Comparison of ENCODE assay signal across 9 cellular contexts in the genomic region with DNA sequence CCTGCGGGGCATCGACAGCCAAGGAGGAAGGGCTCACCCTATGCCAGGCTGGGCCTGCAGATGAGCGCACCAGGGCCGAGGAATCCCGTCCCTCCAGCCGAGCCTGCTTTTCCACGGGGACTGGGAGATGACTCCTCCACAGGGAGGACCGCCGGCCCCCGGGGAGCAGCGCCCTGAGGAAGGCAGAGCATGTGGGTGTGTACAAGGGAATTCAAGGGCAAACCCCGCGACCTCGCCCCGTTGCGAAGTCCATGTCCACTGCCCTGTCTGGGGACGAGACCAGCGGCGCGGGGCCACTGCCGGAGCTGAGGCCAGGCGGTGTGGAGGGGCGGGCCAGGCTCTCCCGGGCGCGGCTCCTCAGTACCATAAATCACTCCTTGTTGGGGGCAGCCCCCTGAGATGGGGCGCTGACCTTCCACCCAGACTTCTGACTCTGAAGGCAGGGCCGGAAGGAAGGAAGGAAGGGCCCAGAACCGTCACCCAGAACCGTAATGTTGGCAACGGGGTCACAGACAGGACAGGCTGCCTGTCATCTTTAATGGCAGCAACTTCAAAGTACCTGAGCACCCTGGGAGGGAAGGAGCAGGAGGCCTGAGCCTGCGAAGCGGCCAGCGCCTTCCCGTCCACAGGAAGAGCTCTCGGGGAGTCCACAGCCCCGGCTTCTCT. TPM values are rescaled to one million over a fixed set of nuclear protein-coding genes. Genes with fewer than 3 reads are reported as not detected.
DNase-seq lines count a peak whose midpoint lies in the region; ATAC-seq, FAIRE-seq and TF ChIP-seq lines count a peak whose summit lies in the region.
"Had no signal": no experiment of that assay in that cellular context is flagged by ENCODE, and none has a peak within 500 bp of the region (broad histone marks: within the 10 kb centered on the region; RNA-seq: fewer than 3 reads in every experiment).

No MANE protein-coding gene starts in this region.

- H3K9me3 ChIP-seq in K562 (replicated peaks; ENCODE audit: control insufficient read depth, insufficient read depth, low read depth, low read length) (no peaks in the 10 kb centered on the region), skeletal muscle tissue (ENCODE audit: control insufficient read depth in 3 of 3, low read length in 3 of 3) (no peaks in the 10 kb centered on the region)

- no peak for TF ChIP-seq POLR2A in K562 (conservative IDR thresholded peaks at IDR 0.05)

- H3K4me3 ChIP-seq in K562 = no peak overlapping the region
- peak overlapping the region in 1 of 3 donors; percentile 6 for H3K4me3 ChIP-seq in skeletal muscle tissue (ENCODE audit: low read length in 3 of 3)

- no peaks in the 10 kb centered on the region for H3K27me3 Mint-ChIP-seq in activated T-cell treated with anti-CD3 and anti-CD28 coated beads, Interleukin-2, amount 50 U/mL, for 24 hours

- no peaks in the 10 kb centered on the region for H3K9me3 Mint-ChIP-seq in activated T-cell treated with anti-CD3 and anti-CD28 coated beads, Interleukin-2, amount 50 U/mL, for 24 hours

- POLR2A ChIA-PET in K562 (lab: Yijun Ruan, JAX) = interaction anchor here (0.6 to 1.0 kb wide), 2 partner anchors 26 to 112 kb away, joined by 3 read pairs; no protein-coding TSS in a partner anchor

- in situ Hi-C loops in K562 (cut with MboI) = no loop called here

- intact Hi-C loops in K562 (cut with micrococcal nuclease) = no loop called here

- H3K4me1 ChIP-seq in K562 (replicated peaks in 1 of 2; ENCODE audit: control insufficient read depth in 2 of 2, insufficient read depth in 2 of 2, low read length in 2 of 2) (peaks cover 0 to 19% of the 10 kb centered on the region in 2 experiments; a peak in 3 of 5 replicates), skeletal muscle tissue (ENCODE audit: control insufficient read depth in 3 of 3, insufficient read depth in 3 of 3, low read length in 3 of 3) (peaks cover 3 to 19% (median 12%) of the 10 kb centered on the region in 3 donors)

- TF ChIP-seq EP300 in K562 (IDR thresholded peaks at IDR 0.05; ENCODE audit: low read length) = no peak

- ATAC-seq in K562 = peak; percentile 14; the same call in 2 of the 3 replicates
- no peak for ATAC-seq in GM18907 (IDR thresholded peaks at IDR 0.05; ENCODE audit: unreplicated experiment)

- H3K4me2 ChIP-seq in K562 (ENCODE audit: insufficient read depth, low read length) = no peak overlapping the region

- H4K20me1 ChIP-seq in K562 (replicated peaks; ENCODE audit: control insufficient read depth, insufficient read depth, low read length) = no peaks in the 10 kb centered on the region; the same call in 1 of the 2 replicates

- H3K9ac ChIP-seq in K562 (ENCODE audit: insufficient read depth in 1 of 2, low read depth in 2 of 2, low read length in 2 of 2) = 0 out of 4 replicates have a peak overlapping the region, but pooled peaks of 1 of the 2 experiments have one; percentile 20
- H3K9ac ChIP-seq in skeletal muscle tissue (ENCODE audit: low read depth in 1 of 3, low read length in 3 of 3) = no peak overlapping the region

- CTCF ChIA-PET in K562 (lab: Yijun Ruan, JAX; ENCODE audit: low intra/inter-chr PET ratio) = no interaction called here

- TF ChIP-seq CTCF in K562 (IDR thresholded peaks at IDR 0.05 in 2 of 3, conservative IDR thresholded peaks at IDR 0.05 in 1 of 3; ENCODE audit: insufficient read depth in 2 of 3, low read depth in 1 of 3, low read length in 3 of 3) = no peak

- peaks cover 41% of the 10 kb centered on the region for H3K4me1 Mint-ChIP-seq in activated T-cell treated with anti-CD3 and anti-CD28 coated beads, Interleukin-2, amount 50 U/mL, for 24 hours (ENCODE audit: low read depth)

- H2AFZ ChIP-seq in K562 (ENCODE audit: low read depth, low read length) = no peak overlapping the region

- 86% methylated on average over 24 of the region's 37 CpGs for WGBS in K562 (ENCODE audit: insufficient coverage, low coverage, missing lambda C conversion rate)

- H3K9me1 ChIP-seq in K562 (ENCODE audit: control insufficient read depth, insufficient read depth, low read length) = no peaks in the 10 kb centered on the region

- no peak overlapping the region for H3K4me3 Mint-ChIP-seq in activated T-cell treated with anti-CD3 and anti-CD28 coated beads, Interleukin-2, amount 50 U/mL, for 24 hours

- no peaks in the 10 kb centered on the region for H3K27me3 ChIP-seq in K562 (ENCODE audit: control insufficient read depth in 2 of 2, insufficient read depth in 2 of 2, low read length in 2 of 2)
- H3K27me3 ChIP-seq in skeletal muscle tissue (ENCODE audit: control insufficient read depth in 3 of 3, insufficient read depth in 3 of 3, low read length in 3 of 3) = no peaks in the 10 kb centered on the region

- no peak for TF ChIP-seq RAD21 in K562 (CRISPR knock-in tag; conservative IDR thresholded peaks at IDR 0.05 in 1 of 2, IDR thresholded peaks at IDR 0.05 in 1 of 2)

- H3K27ac Mint-ChIP-seq in activated T-cell treated with anti-CD3 and anti-CD28 coated beads, Interleukin-2, amount 50 U/mL, for 24 hours = no peak overlapping the region

- H3K27ac ChIP-seq in K562 (ENCODE audit: extremely low read depth, low read depth, low read length) (no peak overlapping the region), skeletal muscle tissue (ENCODE audit: low read depth, low read length) (peak overlapping the region; percentile 5)

- no peak for FAIRE-seq in K562 (lab: Jason Lieb, UNC)
- FAIRE-seq in GM19239 (lab: Jason Lieb, UNC) = no peak

- peaks cover 62% of the 10 kb centered on the region for H3K36me3 Mint-ChIP-seq in activated T-cell treated with anti-CD3 and anti-CD28 coated beads, Interleukin-2, amount 50 U/mL, for 24 hours (ENCODE audit: low read depth)

- H3K79me2 ChIP-seq in K562 (ENCODE audit: control insufficient read depth, insufficient read depth, low read length) = peaks cover 35% of the 10 kb centered on the region

- H3K36me3 ChIP-seq in K562 (ENCODE audit: control insufficient read depth, insufficient read depth, low read length) (peaks cover 40% of the 10 kb centered on the region; the same call in 2 of the 3 replicates), skeletal muscle tissue (ENCODE audit: control insufficient read depth in 3 of 3, insufficient read depth in 3 of 3, low read length in 3 of 3) (peaks cover 0 to 4% (median 0%) of the 10 kb centered on the region in 3 donors)

- DNase-seq in GM04503 (ENCODE audit: low read depth) (peak; percentile 35), K562 (ENCODE audit: extremely low read depth in 1 of 4, low spot score in 3 of 4) (no peak), left kidney (ENCODE audit: low read depth, low spot score) (peak; percentile 91), pons (ENCODE audit: low spot score) (no peak), GM19239 (ENCODE audit: insufficient read length, low spot score) (no peak)
- DNase-seq in activated T-cell treated with anti-CD3 and anti-CD28 coated beads, Interleukin-2, amount 50 U/mL, for 24 hours = no peak
- DNase-seq: DMS79 had no signal

- BruUV-seq in K562 (replicated peaks; lab: Mats Ljungman, UMichigan) = no TSS peak

TF ChIP-seq in K562, 482 proteins besides CTCF, POLR2A, EP300 and RAD21:
- TF ChIP-seq RFX7 (CRISPR knock-in tag; IDR thresholded peaks at IDR 0.05) (no peak), KDM1A (IDR thresholded peaks at IDR 0.05) (no peak), ZNF263 (CRISPR knock-in tag; IDR thresholded peaks at IDR 0.05; ENCODE audit: borderline replicate concordance) (peak; percentile 53; the same call in 1 of the 2 replicates)
- TF ChIP-seq, protein P1, sequence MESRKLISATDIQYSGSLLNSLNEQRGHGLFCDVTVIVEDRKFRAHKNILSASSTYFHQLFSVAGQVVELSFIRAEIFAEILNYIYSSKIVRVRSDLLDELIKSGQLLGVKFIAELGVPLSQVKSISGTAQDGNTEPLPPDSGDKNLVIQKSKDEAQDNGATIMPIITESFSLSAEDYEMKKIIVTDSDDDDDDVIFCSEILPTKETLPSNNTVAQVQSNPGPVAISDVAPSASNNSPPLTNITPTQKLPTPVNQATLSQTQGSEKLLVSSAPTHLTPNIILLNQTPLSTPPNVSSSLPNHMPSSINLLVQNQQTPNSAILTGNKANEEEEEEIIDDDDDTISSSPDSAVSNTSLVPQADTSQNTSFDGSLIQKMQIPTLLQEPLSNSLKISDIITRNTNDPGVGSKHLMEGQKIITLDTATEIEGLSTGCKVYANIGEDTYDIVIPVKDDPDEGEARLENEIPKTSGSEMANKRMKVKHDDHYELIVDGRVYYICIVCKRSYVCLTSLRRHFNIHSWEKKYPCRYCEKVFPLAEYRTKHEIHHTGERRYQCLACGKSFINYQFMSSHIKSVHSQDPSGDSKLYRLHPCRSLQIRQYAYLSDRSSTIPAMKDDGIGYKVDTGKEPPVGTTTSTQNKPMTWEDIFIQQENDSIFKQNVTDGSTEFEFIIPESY (CRISPR knock-in tag; IDR thresholded peaks at IDR 0.05) = peak; percentile 78

RNA-seq across cellular contexts. Expression of a gene that starts 52.6 kb away (rescaled TPM):
- total RNA-seq in K562 (2011; cell fraction: chromatin; rRNA removed; ENCODE audit: low replicate concordance) = 109 and 110 TPM in 2 replicates
- 69.5 and 69.6 TPM in 2 replicates for total RNA-seq in K562 (2011; cell fraction: nucleolus; rRNA removed)
- 118 and 187 TPM in 2 replicates for total RNA-seq in K562 (2011; cell fraction: nucleoplasm; rRNA removed)
- total RNA-seq in K562 (2014; rRNA removed) = 68.8 and 120 TPM in 2 replicates
- 47.1 and 48.9 TPM in 2 replicates for total RNA-seq in K562 (2014; rRNA removed; fragmentation: Illumina TruSeq; extraction: Trizol)
- total RNA-seq in K562 (2015; rRNA removed; fragmentation: Illumina TruSeq; extraction: Trizol) = 60.6 and 60.9 TPM in 2 replicates
- 42.4 and 47.1 TPM in 2 replicates for total RNA-seq in K562 (2021)
- polyA plus RNA-seq in K562 (2011; rRNA removed) = 41.7 and 51.0 TPM in 2 replicates
- 27.8 and 35.3 TPM in 2 replicates for polyA plus RNA-seq in K562 (2011; cell fraction: cytosol; rRNA removed)
- 212 and 235 TPM in 2 replicates for polyA plus RNA-seq in K562 (2011; cell fraction: nucleus; rRNA removed)
- polyA plus RNA-seq in K562 (2012) = 43.8 and 80.2 TPM in 2 replicates
- polyA plus RNA-seq in K562 (2014; fragmentation: Illumina TruSeq; extraction: Trizol) = 52.0 and 54.1 TPM in 2 replicates
- 10 to 100 TPM; 65.4 to 88.9 TPM for polyA plus RNA-seq in K562 (2014; fragmentation: Nextera tagmentation; extraction: Ambion mirVana)
- polyA plus RNA-seq in K562 (2014; rRNA removed) = 47.2 and 48.4 TPM in 2 replicates
- 63.6 and 90.6 TPM in 2 replicates for polyA minus RNA-seq in K562 (2011; rRNA and poly(A)+ RNA removed)
- 32.9 and 33.6 TPM in 2 replicates for polyA minus RNA-seq in K562 (2011; cell fraction: cytosol; rRNA and poly(A)+ RNA removed)
- 39.9 and 48.1 TPM in 2 replicates for polyA minus RNA-seq in K562 (2011; cell fraction: nucleus; rRNA and poly(A)+ RNA removed)
- total RNA-seq in skeletal muscle tissue = 52.2 TPM

Comparison
In these comparisons a context has a peak if more than half of its experiments do, and no peak if none do; other contexts are left out.
1. DNase-seq: peak in GM04503 (single experiment) and left kidney (single experiment); none in K562 (0 of 4), activated T-cell treated with anti-CD3 and anti-CD28 coated beads, Interleukin-2, amount 50 U/mL, for 24 hours (single experiment), pons (single experiment) and GM19239 (single experiment).